In the genomic region with DNA sequence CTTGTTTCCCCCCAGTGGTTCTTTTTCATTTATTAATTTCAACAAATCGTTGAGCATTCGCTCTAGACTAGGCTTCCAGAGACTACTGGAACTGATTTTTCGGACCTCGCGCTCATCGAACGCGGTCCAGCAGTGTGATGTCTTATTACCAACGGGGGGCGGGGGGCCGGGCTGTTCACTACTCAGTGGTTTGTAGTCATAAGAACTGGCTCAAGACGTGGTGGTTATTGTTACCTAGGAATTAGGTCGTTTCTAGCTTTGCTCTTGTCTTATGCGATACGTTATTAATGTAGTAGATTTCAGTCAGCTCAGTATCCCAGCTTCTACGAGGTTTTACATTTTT, we compare ENCODE assay signal across 8 cellular contexts. TPM values are rescaled to one million over a fixed set of nuclear protein-coding genes. Genes with fewer than 3 reads are reported as not detected.
DNase-seq lines count a peak whose midpoint lies in the region; TF ChIP-seq lines count a peak whose summit lies in the region.

No MANE protein-coding gene starts in this region.

- TF ChIP-seq CTCF in epithelial cell of proximal tubule (conservative IDR thresholded peaks at IDR 0.05; ENCODE audit: low read depth, low read length) (no peak), nephron progenitor cell (IDR thresholded peaks at IDR 0.05) (no peak)

- peak overlapping the region; percentile 97 for H3K27ac Mint-ChIP-seq in activated CD4-positive, alpha-beta T cell treated with anti-CD3 and anti-CD28 coated beads, Interleukin-2, amount 10 ng/mL, durations not matched to agents 24 days and 14 days
- peak overlapping the region; percentile 94 for H3K27ac Mint-ChIP-seq in nephron progenitor cell

- peak overlapping the region; percentile 100 for H3K4me3 ChIP-seq in epithelial cell of proximal tubule (ENCODE audit: low read depth, low read length)

- peaks cover 47% of the 10 kb centered on the region for H3K36me3 Mint-ChIP-seq in activated CD4-positive, alpha-beta T cell treated with anti-CD3 and anti-CD28 coated beads, Interleukin-2, amount 10 ng/mL, durations not matched to agents 24 days and 14 days (ENCODE audit: low read depth)
- peaks cover 49% of the 10 kb centered on the region for H3K36me3 Mint-ChIP-seq in nephron progenitor cell (ENCODE audit: low read depth)

- intact Hi-C loops in activated CD4-positive, alpha-beta T cell treated with anti-CD3 and anti-CD28 coated beads, Interleukin-2, amount 10 ng/mL, durations not matched to agents 24 days and 14 days (cut with micrococcal nuclease) = loop anchor here (2.0 to 5.0 kb wide), 2 partner anchors 147 to 287 kb away; partner anchors contain the start of genes GNAI2 and INKA1

- H3K4me1 Mint-ChIP-seq in activated CD4-positive, alpha-beta T cell treated with anti-CD3 and anti-CD28 coated beads, Interleukin-2, amount 10 ng/mL, durations not matched to agents 24 days and 14 days = peaks cover 21% of the 10 kb centered on the region
- H3K4me1 Mint-ChIP-seq in nephron progenitor cell = peaks cover 26% of the 10 kb centered on the region

- no peaks in the 10 kb centered on the region for H3K27me3 Mint-ChIP-seq in activated CD4-positive, alpha-beta T cell treated with anti-CD3 and anti-CD28 coated beads, Interleukin-2, amount 10 ng/mL, durations not matched to agents 24 days and 14 days
- H3K27me3 Mint-ChIP-seq in nephron progenitor cell (ENCODE audit: low read depth, poor library complexity) = peaks cover 3% of the 10 kb centered on the region

- peak overlapping the region; percentile 98 for H3K4me3 Mint-ChIP-seq in activated CD4-positive, alpha-beta T cell treated with anti-CD3 and anti-CD28 coated beads, Interleukin-2, amount 10 ng/mL, durations not matched to agents 24 days and 14 days
- peak overlapping the region; percentile 99 for H3K4me3 Mint-ChIP-seq in nephron progenitor cell

- H3K9me3 Mint-ChIP-seq in activated CD4-positive, alpha-beta T cell treated with anti-CD3 and anti-CD28 coated beads, Interleukin-2, amount 10 ng/mL, durations not matched to agents 24 days and 14 days = no peaks in the 10 kb centered on the region
- H3K9me3 Mint-ChIP-seq in nephron progenitor cell = peaks cover 20% of the 10 kb centered on the region

- no peak for DNase-seq in activated CD4-positive, alpha-beta T cell treated with anti-CD3 and anti-CD28 coated beads, Interleukin-2, amount 10 ng/mL, durations not matched to agents 24 days and 14 days
- no peak for DNase-seq in activated CD4-positive, alpha-beta T cell treated with anti-CD3 and anti-CD28 coated beads for 1 hour
- DNase-seq in RPMI7951 (ENCODE audit: low read depth) (peak; percentile 31), epithelial cell of proximal tubule (ENCODE audit: low read depth) (no peak), nephron progenitor cell (peak; percentile 33), amniotic stem cell (lab: John Stamatoyannopoulos, UW) (no peak), AML-193 (lab: John Stamatoyannopoulos, UW) (no peak)
- DNase-seq in stimulated activated CD4-positive, alpha-beta T cell treated with anti-CD3 and anti-CD28 coated beads, Interleukin-12 subunit alpha, Interleukin-12 subunit beta, amount 100 ng/mL, for 4 hours = no peak

RNA-seq across cellular contexts. Expression of gene RBM5, which starts 0.9 kb away (rescaled TPM):
- 154 and 161 TPM in 2 replicates for total RNA-seq in activated CD4-positive, alpha-beta T cell treated with anti-CD3 and anti-CD28 coated beads, Interleukin-2, amount 10 ng/mL, durations not matched to agents 24 days and 14 days
- total RNA-seq in RPMI7951 (2014; rRNA removed; shearing (Covaris generic)) = 81.7 and 108 TPM in 2 replicates
- total RNA-seq in epithelial cell of proximal tubule = 52.3 and 80.7 TPM in 2 replicates

Comparison
In these comparisons a context has a peak if more than half of its experiments do, and no peak if none do; other contexts are left out.
1. DNase-seq: peak in RPMI7951 (single experiment) and nephron progenitor cell (single experiment); none in activated CD4-positive, alpha-beta T cell treated with anti-CD3 and anti-CD28 coated beads, Interleukin-2, amount 10 ng/mL, durations not matched to agents 24 days and 14 days (single experiment), activated CD4-positive, alpha-beta T cell treated with anti-CD3 and anti-CD28 coated beads for 1 hour (single experiment), epithelial cell of proximal tubule (single experiment), amniotic stem cell (single experiment), AML-193 (0 of 2) and stimulated activated CD4-positive, alpha-beta T cell treated with anti-CD3 and anti-CD28 coated beads, Interleukin-12 subunit alpha, Interleukin-12 subunit beta, amount 100 ng/mL, for 4 hours (single experiment).